Comparison of ENCODE assay signal across 18 cellular contexts in the genomic region with DNA sequence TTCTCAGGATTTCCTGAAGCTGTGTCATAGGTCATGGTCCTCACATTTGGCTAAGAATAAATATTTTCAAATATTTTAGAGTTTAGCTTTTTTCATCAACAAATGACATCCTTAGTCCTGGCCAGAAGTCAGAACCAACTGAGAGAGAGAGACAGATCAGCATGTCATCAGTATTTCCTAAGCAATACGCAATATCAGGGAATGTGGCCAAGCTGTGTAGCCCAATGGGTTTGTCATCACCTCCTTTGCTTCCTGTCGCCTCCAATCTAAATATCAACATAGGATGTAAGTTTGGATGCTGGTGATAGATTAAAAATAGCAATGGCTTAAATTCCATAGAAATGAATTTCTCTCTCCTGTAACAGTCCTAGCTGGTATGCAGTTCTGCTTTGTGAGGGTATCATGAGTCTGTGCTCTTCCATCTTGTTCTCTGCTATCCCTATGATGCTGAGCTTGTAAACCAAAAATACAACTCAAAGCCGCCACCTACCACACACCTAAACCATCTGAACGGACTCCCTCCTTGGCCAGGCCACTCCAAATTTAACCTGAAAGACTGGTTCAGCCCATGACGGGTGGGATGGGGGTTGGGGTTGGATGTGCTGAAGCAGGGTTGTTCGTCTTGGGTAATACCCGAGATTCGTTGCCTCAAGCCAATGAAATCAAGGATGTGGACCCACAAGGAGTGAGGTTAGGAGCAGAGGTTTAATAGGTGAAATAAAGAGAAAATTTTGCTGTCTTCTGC. TPM values are rescaled to one million over a fixed set of nuclear protein-coding genes. Genes with fewer than 3 reads are reported as not detected.
DNase-seq lines count a peak whose midpoint lies in the region; ATAC-seq and TF ChIP-seq lines count a peak whose summit lies in the region.
"Had no signal": no experiment of that assay in that cellular context is flagged by ENCODE, and none has a peak within 500 bp of the region (broad histone marks: within the 10 kb centered on the region; RNA-seq: fewer than 3 reads in every experiment).

No MANE protein-coding gene starts in this region.

- TF ChIP-seq POLR2A in breast epithelium (IDR thresholded peaks at IDR 0.05): no peak
- TF ChIP-seq POLR2A in gastroesophageal sphincter (IDR thresholded peaks at IDR 0.05): no peak
- TF ChIP-seq POLR2A in thyroid gland (IDR thresholded peaks at IDR 0.05): no peak

- POLR2A ChIA-PET in MCF 10A (lab: Yijun Ruan, JAX): interaction anchor here (0.5 to 2.2 kb wide), 3 partner anchors 14 to 21 kb away, joined by 3 to 6 read pairs (median 4); no protein-coding TSS in a partner anchor

- no peak overlapping the region for H3K27ac Mint-ChIP-seq in MCF 10A (ENCODE audit: low read depth, unreplicated experiment)

- BruUV-seq in MCF 10A (replicated peaks; lab: Mats Ljungman, UMichigan): no TSS peak

- H3K36me3 Mint-ChIP-seq in MCF 10A (ENCODE audit: insufficient read depth, unreplicated experiment): no peaks in the 10 kb centered on the region

- no peak for TF ChIP-seq CTCF in MCF 10A (IDR thresholded peaks at IDR 0.05; ENCODE audit: unreplicated experiment)
- no peak for TF ChIP-seq CTCF in breast epithelium (IDR thresholded peaks at IDR 0.05)
- no peak for TF ChIP-seq CTCF in gastroesophageal sphincter (IDR thresholded peaks at IDR 0.05)
- no peak for TF ChIP-seq CTCF in thyroid gland (IDR thresholded peaks at IDR 0.05)

- no peak overlapping the region for H3K4me3 Mint-ChIP-seq in MCF 10A (ENCODE audit: unreplicated experiment)
- H3K4me3 Mint-ChIP-seq: immature natural killer cell had no signal

- DNase-seq in MCF 10A (ENCODE audit: unreplicated experiment) (peak; percentile 81), breast epithelium (ENCODE audit: low spot score in 2 of 2) (no peak), amniotic stem cell (lab: John Stamatoyannopoulos, UW) (peak; percentile 73), thyroid gland (no peak), SIG-M5 treated with dmso at 0.1 percent for 504 hours (lab: John Stamatoyannopoulos, UW; ENCODE audit: unreplicated experiment) (no peak), SHP77 treated with DMSO at 0.1 percent for 48 hours (lab: John Stamatoyannopoulos, UW) (no peak), islet precursor cell (no peak)
- DNase-seq: activated CD4-positive, alpha-beta T cell treated with anti-CD3 and anti-CD28 coated beads for 1 hour; effector CD4-positive, alpha-beta T cell; GF-D8; H7; immature natural killer cell; Kasumi-1; NCI-H345; SIG-M5; stimulated activated CD4-positive, alpha-beta T cell treated with anti-CD3 and anti-CD28 coated beads, Interleukin-4, amount 100 ng/mL, for 24 hours had no signal

- WGBS in gastroesophageal sphincter (ENCODE audit: low coverage in 1 of 2), 2 donors: 45 to 54% methylated on average over 2 to 4 of the region's 8 CpGs
- WGBS in thyroid gland, 2 donors: 66 to 67% methylated on average over 8 of the region's 8 CpGs

- H3K36me3 ChIP-seq in breast epithelium (no peaks in the 10 kb centered on the region), gastroesophageal sphincter (no peaks in the 10 kb centered on the region), thyroid gland (no peaks in the 10 kb centered on the region)

- H3K27me3 ChIP-seq in breast epithelium: peaks cover 0 to 26% of the 10 kb centered on the region in 2 donors
- peaks cover 42% of the 10 kb centered on the region for H3K27me3 ChIP-seq in gastroesophageal sphincter
- no peaks in the 10 kb centered on the region for H3K27me3 ChIP-seq in thyroid gland

- peaks cover 27% of the 10 kb centered on the region for H3K27me3 Mint-ChIP-seq in MCF 10A (ENCODE audit: insufficient read depth, unreplicated experiment)

- H3K4me3 ChIP-seq in breast epithelium (no peak overlapping the region), gastroesophageal sphincter (no peak overlapping the region), thyroid gland (replicated peaks in 1 of 3) (no peak overlapping the region)

- H3K4me1 ChIP-seq in breast epithelium (no peaks in the 10 kb centered on the region), gastroesophageal sphincter (no peaks in the 10 kb centered on the region), thyroid gland (no peaks in the 10 kb centered on the region)

- H3K4me1 Mint-ChIP-seq in MCF 10A (ENCODE audit: insufficient read depth, unreplicated experiment): peaks cover 11% of the 10 kb centered on the region

- CTCF ChIA-PET in MCF 10A (lab: Yijun Ruan, JAX): interaction anchor here (0.6 to 1.1 kb wide), 5 partner anchors 10 to 87 kb away, joined by 3 to 4 read pairs (median 3); a partner anchor contains a TSS

- intact Hi-C loops in MCF 10A (cut with micrococcal nuclease) (no loop called here), breast epithelium (cut with DNase I; ENCODE audit: low total_unique reads) (no loop called here), thyroid gland (cut with DNase I) (no loop called here)

- peaks cover 0 to 2% of the 10 kb centered on the region in 2 donors for H3K9me3 ChIP-seq in breast epithelium
- H3K9me3 ChIP-seq in gastroesophageal sphincter: peaks cover 0 to 5% (median 0%) of the 10 kb centered on the region in 3 donors
- H3K9me3 ChIP-seq in thyroid gland: no peaks in the 10 kb centered on the region

- no peaks in the 10 kb centered on the region for H3K9me3 Mint-ChIP-seq in MCF 10A (ENCODE audit: unreplicated experiment)

- peak; percentile 68 for ATAC-seq in gastroesophageal sphincter

- no peak overlapping the region for H3K27ac ChIP-seq in breast epithelium
- no peak overlapping the region for H3K27ac ChIP-seq in gastroesophageal sphincter
- H3K27ac ChIP-seq in thyroid gland: peak overlapping the region in 2 of 3 donors; percentile 24 to 53

- TF ChIP-seq EP300 in gastroesophageal sphincter (IDR thresholded peaks at IDR 0.05): no peak

RNA-seq across cellular contexts. Expression of a gene that starts 10.0 kb away (rescaled TPM):
- not detected in 2 replicates for total RNA-seq in MCF 10A (2022)
- total RNA-seq in breast epithelium: not detected
- total RNA-seq in gastroesophageal sphincter: not detected
- total RNA-seq in thyroid gland: not detected
- total RNA-seq: H7, temporal lobe had no signal

RNA-seq across cellular contexts. Expression of a gene that starts 40.3 kb away (rescaled TPM):
- total RNA-seq in MCF 10A (2022): 140 and 141 TPM in 2 replicates
- 10 to 100 TPM in 2 of 3 donors, 1 to 10 TPM in 1; 8.5 to 30.2 (median 22.0) TPM for total RNA-seq in breast epithelium
- 10 to 100 TPM; 27.1 to 58.5 (median 33.4) TPM for total RNA-seq in gastroesophageal sphincter
- 10 to 100 TPM; 25.4 to 36.5 (median 30.2) TPM for total RNA-seq in thyroid gland

Comparison
In these comparisons a context has a peak if more than half of its experiments do, and no peak if none do; other contexts are left out.
1. DNase-seq: peak in MCF 10A (single experiment) and amniotic stem cell (single experiment); none in breast epithelium (0 of 2), thyroid gland (0 of 2), SIG-M5 treated with dmso at 0.1 percent for 504 hours (single experiment), SHP77 treated with DMSO at 0.1 percent for 48 hours (single experiment) and islet precursor cell (single experiment).
2. H3K27ac ChIP-seq: peak in thyroid gland (2 of 3); none in breast epithelium (0 of 2) and gastroesophageal sphincter (0 of 4).